ENCODE assay signal across 8 cellular contexts in the genomic region with DNA sequence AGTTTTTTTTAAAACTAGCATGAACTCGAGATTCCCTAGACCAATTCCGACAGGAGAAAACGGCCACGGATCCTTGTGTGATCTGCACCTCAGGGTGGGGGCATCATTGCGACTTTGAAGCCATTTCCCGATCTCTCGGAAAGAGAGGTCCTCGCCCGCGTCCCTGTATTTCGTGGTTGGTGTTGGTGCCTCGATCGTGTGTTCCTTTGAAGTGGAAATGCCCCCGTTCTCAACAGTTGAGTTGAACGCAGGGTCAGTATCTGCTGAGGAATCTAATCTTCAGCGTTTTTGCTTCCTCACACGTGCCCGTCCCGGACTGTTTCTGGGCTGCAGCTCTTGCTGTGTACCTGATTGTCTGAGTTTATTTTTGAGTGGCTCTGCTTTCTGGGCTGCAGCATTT. TPM values are rescaled to one million over a fixed set of nuclear protein-coding genes. Genes with fewer than 3 reads are reported as not detected.
DNase-seq lines count a peak whose midpoint lies in the region; ATAC-seq and TF ChIP-seq lines count a peak whose summit lies in the region.

No MANE protein-coding gene starts in this region.

- H3K9ac ChIP-seq in HCT116 (ENCODE audit: low read length): peak overlapping the region; percentile 93

- POLR2A ChIA-PET in AG04449 (lab: Yijun Ruan, JAX) (no interaction called here), HCT116 (lab: Charles Lee) (no interaction called here)
- POLR2A ChIA-PET in activated CD8-positive, alpha-beta T cell treated with anti-CD3 and anti-CD28 coated beads, Interleukin-2, amount 10 ng/mL, durations not matched to agents 7 days and 5 days (lab: Charles Lee): interaction anchor here (0.6 kb wide), 1 partner anchor 92 kb away, joined by 4 read pairs; no protein-coding TSS in a partner anchor

- TF ChIP-seq CTCF in AG04449 (IDR thresholded peaks at IDR 0.05; ENCODE audit: insufficient read depth, low read length, missing control alignments) (no peak), HCT116 (IDR thresholded peaks at IDR 0.05 in 2 of 3, conservative IDR thresholded peaks at IDR 0.05 in 1 of 3; ENCODE audit: borderline replicate concordance in 1 of 3, insufficient read depth in 1 of 3, low read depth in 2 of 3, low read length in 2 of 3) (no peak)

- H3K4me2 ChIP-seq in HCT116 (ENCODE audit: low read length): peak overlapping the region; percentile 98

- H3K36me3 ChIP-seq in HCT116 (ENCODE audit: control insufficient read depth in 1 of 2, insufficient read depth in 2 of 2, low read length in 2 of 2): peaks cover 6 to 15% of the 10 kb centered on the region in 2 experiments; a peak in 2 of 4 replicates
- H3K36me3 ChIP-seq in iPS DF 6.9 (ENCODE audit: control insufficient read depth, insufficient read depth, low read length): peaks cover 3% of the 10 kb centered on the region

- TF ChIP-seq RAD21 in HCT116 (IDR thresholded peaks at IDR 0.05; ENCODE audit: low read depth): no peak

- H3K4me1 Mint-ChIP-seq in activated CD8-positive, alpha-beta T cell treated with anti-CD3 and anti-CD28 coated beads, Interleukin-2, amount 10 ng/mL, durations not matched to agents 7 days and 5 days (ENCODE audit: low read depth): peaks cover 44% of the 10 kb centered on the region
- H3K4me1 Mint-ChIP-seq in stimulated activated memory B cell treated with anti-CD40 and anti-IgM and Interleukin-4, amounts not matched to agents 10 μg/mL and 1 μg/mL and 100 μg/mL, for 72 hours: peaks cover 48% of the 10 kb centered on the region

- H3K9me2 ChIP-seq in HCT116 (ENCODE audit: insufficient read depth): no peaks in the 10 kb centered on the region

- H3K27ac ChIP-seq in HCT116 (ENCODE audit: low read depth, low read length): peak overlapping the region; percentile 60
- H3K27ac ChIP-seq in iPS DF 6.9 (ENCODE audit: low read length): no peak overlapping the region

- H3K4me3 ChIP-seq in AG04449 (ENCODE audit: low read depth, low read length) (peak overlapping the region; percentile 82), HCT116 (replicated peaks in 1 of 2; ENCODE audit: low read depth in 1 of 2, low read length in 2 of 2) (peak overlapping the region; percentile 91 to 94), iPS DF 6.9 (ENCODE audit: low read length) (peak overlapping the region; percentile 96; the same call in 1 of the 2 replicates)

- peaks cover 27% of the 10 kb centered on the region for H3K36me3 Mint-ChIP-seq in activated CD8-positive, alpha-beta T cell treated with anti-CD3 and anti-CD28 coated beads, Interleukin-2, amount 10 ng/mL, durations not matched to agents 7 days and 5 days (ENCODE audit: low read depth)
- peaks cover 26% of the 10 kb centered on the region for H3K36me3 Mint-ChIP-seq in stimulated activated memory B cell treated with anti-CD40 and anti-IgM and Interleukin-4, amounts not matched to agents 10 μg/mL and 1 μg/mL and 100 μg/mL, for 72 hours

- peaks cover 46% of the 10 kb centered on the region for H3K79me2 ChIP-seq in HCT116 (ENCODE audit: insufficient read depth, low read length)

- no peak for ATAC-seq in HCT116
- ATAC-seq in activated CD8-positive, alpha-beta T cell treated with anti-CD3 and anti-CD28 coated beads, Interleukin-2, amount 10 ng/mL, durations not matched to agents 7 days and 5 days: no peak
- no peak for ATAC-seq in stimulated activated memory B cell treated with anti-CD40 and anti-IgM and Interleukin-4, amounts not matched to agents 10 μg/mL and 1 μg/mL and 100 μg/mL, for 72 hours
- no peak for ATAC-seq in HG03159 (IDR thresholded peaks at IDR 0.05; ENCODE audit: unreplicated experiment)
- ATAC-seq in HG03432 (IDR thresholded peaks at IDR 0.05; ENCODE audit: unreplicated experiment): no peak

- H3K27me3 ChIP-seq in HCT116 (ENCODE audit: insufficient read depth, low read length): no peaks in the 10 kb centered on the region
- peaks cover 7% of the 10 kb centered on the region; the same call in 1 of the 2 replicates for H3K27me3 ChIP-seq in iPS DF 6.9 (ENCODE audit: control insufficient read depth, insufficient read depth, low read length)

- no peak overlapping the region for H2AFZ ChIP-seq in HCT116 (ENCODE audit: low read depth, low read length, poor library complexity, severe bottlenecking)

- peak overlapping the region; percentile 80 for H3K27ac Mint-ChIP-seq in activated CD8-positive, alpha-beta T cell treated with anti-CD3 and anti-CD28 coated beads, Interleukin-2, amount 10 ng/mL, durations not matched to agents 7 days and 5 days
- H3K27ac Mint-ChIP-seq in stimulated activated memory B cell treated with anti-CD40 and anti-IgM and Interleukin-4, amounts not matched to agents 10 μg/mL and 1 μg/mL and 100 μg/mL, for 72 hours: peak overlapping the region; percentile 79

- H4K20me1 ChIP-seq in HCT116 (ENCODE audit: insufficient read depth): no peaks in the 10 kb centered on the region

- BruUV-seq in HCT116 (replicated peaks; lab: Mats Ljungman, UMichigan): TSS peak; percentile 50

- H3K9me3 ChIP-seq in HCT116 (ENCODE audit: control insufficient read depth in 1 of 2, insufficient read depth in 1 of 2, low read depth in 1 of 2, low read length in 2 of 2): no peaks in the 10 kb centered on the region
- H3K9me3 ChIP-seq in iPS DF 6.9 (ENCODE audit: control insufficient read depth, insufficient read depth, low read length): no peaks in the 10 kb centered on the region

- no CpG with 5 or more reads among the region's 19 CpGs for whole genome bisulfite sequencing in iPS DF 6.9 (ENCODE audit: insufficient coverage, insufficient read length)

- CTCF ChIA-PET in AG04449 (lab: Yijun Ruan, JAX) (no interaction called here), HCT116 (lab: Charles Lee) (no interaction called here)
- CTCF ChIA-PET in activated CD8-positive, alpha-beta T cell treated with anti-CD3 and anti-CD28 coated beads, Interleukin-2, amount 10 ng/mL, durations not matched to agents 7 days and 5 days (lab: Charles Lee): interaction anchor here (1.0 kb wide), 1 partner anchor 93 kb away, joined by 4 read pairs; the partner anchor contains the start of gene MAPK8IP3

- peak overlapping the region; percentile 91 for H3K4me3 Mint-ChIP-seq in activated CD8-positive, alpha-beta T cell treated with anti-CD3 and anti-CD28 coated beads, Interleukin-2, amount 10 ng/mL, durations not matched to agents 7 days and 5 days
- peak overlapping the region; percentile 88 for H3K4me3 Mint-ChIP-seq in stimulated activated memory B cell treated with anti-CD40 and anti-IgM and Interleukin-4, amounts not matched to agents 10 μg/mL and 1 μg/mL and 100 μg/mL, for 72 hours

- H3K9me3 Mint-ChIP-seq in activated CD8-positive, alpha-beta T cell treated with anti-CD3 and anti-CD28 coated beads, Interleukin-2, amount 10 ng/mL, durations not matched to agents 7 days and 5 days (ENCODE audit: insufficient read depth): no peaks in the 10 kb centered on the region
- no peaks in the 10 kb centered on the region for H3K9me3 Mint-ChIP-seq in stimulated activated memory B cell treated with anti-CD40 and anti-IgM and Interleukin-4, amounts not matched to agents 10 μg/mL and 1 μg/mL and 100 μg/mL, for 72 hours

- no peak for TF ChIP-seq POLR2A in HCT116 (IDR thresholded peaks at IDR 0.05; ENCODE audit: borderline replicate concordance, extremely low read depth, insufficient read depth, insufficient read length)

- H3K4me1 ChIP-seq in HCT116 (ENCODE audit: control insufficient read depth in 1 of 2, insufficient read depth in 2 of 2, low read length in 2 of 2) (peaks cover 7 to 35% of the 10 kb centered on the region in 2 experiments), iPS DF 6.9 (ENCODE audit: control insufficient read depth, insufficient read depth, low read length) (peaks cover 2% of the 10 kb centered on the region)

- no peak for DNase-seq in AG04449 (ENCODE audit: low read depth, low spot score)
- DNase-seq in HCT116 (ENCODE audit: low read depth, low spot score): no peak
- DNase-seq in activated CD8-positive, alpha-beta T cell treated with anti-CD3 and anti-CD28 coated beads, Interleukin-2, amount 10 ng/mL, durations not matched to agents 7 days and 5 days: peak; percentile 39
- no peak for DNase-seq in iPS DF 6.9 (ENCODE audit: low read depth, low spot score)
- no peak for DNase-seq in D341Med (ENCODE audit: low spot score)

- intact Hi-C loops in HCT116 (cut with micrococcal nuclease): loop anchor here (5.0 kb wide), 1 partner anchor 196 kb away; no protein-coding TSS in a partner anchor

- RAD21 ChIA-PET in HCT116 (lab: Charles Lee; ENCODE audit: low non-redundant PET in 1 of 2, low total read pairs in 2 of 2, uncharacterized antibody in 2 of 2, unreplicated experiment in 2 of 2): no interaction called here

- H3K27me3 Mint-ChIP-seq in activated CD8-positive, alpha-beta T cell treated with anti-CD3 and anti-CD28 coated beads, Interleukin-2, amount 10 ng/mL, durations not matched to agents 7 days and 5 days (ENCODE audit: low read depth): no peaks in the 10 kb centered on the region
- peaks cover 10% of the 10 kb centered on the region for H3K27me3 Mint-ChIP-seq in stimulated activated memory B cell treated with anti-CD40 and anti-IgM and Interleukin-4, amounts not matched to agents 10 μg/mL and 1 μg/mL and 100 μg/mL, for 72 hours

TF ChIP-seq in HCT116, 20 proteins besides CTCF, POLR2A, EP300 and RAD21:
- TF ChIP-seq, protein P1, sequence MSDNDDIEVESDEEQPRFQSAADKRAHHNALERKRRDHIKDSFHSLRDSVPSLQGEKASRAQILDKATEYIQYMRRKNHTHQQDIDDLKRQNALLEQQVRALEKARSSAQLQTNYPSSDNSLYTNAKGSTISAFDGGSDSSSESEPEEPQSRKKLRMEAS (IDR thresholded peaks at IDR 0.05): 0 out of 2 replicates have a peak, but pooled peaks have one; percentile 8
- no peak for TF ChIP-seq EGR1 (IDR thresholded peaks at IDR 0.05; ENCODE audit: low read depth)

RNA-seq across cellular contexts. Expression of gene CRAMP1, which starts 1.1 kb away (rescaled TPM):
- 22.9 TPM for total RNA-seq in HCT116 (2021; ENCODE audit: unreplicated experiment)
- 13.4 and 14.7 TPM in 2 replicates for polyA plus RNA-seq in HCT116 (2012)
- total RNA-seq in activated CD8-positive, alpha-beta T cell treated with anti-CD3 and anti-CD28 coated beads, Interleukin-2, amount 10 ng/mL, durations not matched to agents 7 days and 5 days: 10 to 100 TPM; 23.9 to 25.2 TPM

RNA-seq across cellular contexts. Expression of gene IFT140, which starts 1.4 kb away (rescaled TPM):
- total RNA-seq in HCT116 (2021; ENCODE audit: unreplicated experiment): 27.5 TPM
- polyA plus RNA-seq in HCT116 (2012): 19.7 and 27.4 TPM in 2 replicates
- total RNA-seq in activated CD8-positive, alpha-beta T cell treated with anti-CD3 and anti-CD28 coated beads, Interleukin-2, amount 10 ng/mL, durations not matched to agents 7 days and 5 days: 10 to 100 TPM; 10.3 to 15.4 TPM
